ENCODE assay signal across 19 cellular contexts in the genomic region with DNA sequence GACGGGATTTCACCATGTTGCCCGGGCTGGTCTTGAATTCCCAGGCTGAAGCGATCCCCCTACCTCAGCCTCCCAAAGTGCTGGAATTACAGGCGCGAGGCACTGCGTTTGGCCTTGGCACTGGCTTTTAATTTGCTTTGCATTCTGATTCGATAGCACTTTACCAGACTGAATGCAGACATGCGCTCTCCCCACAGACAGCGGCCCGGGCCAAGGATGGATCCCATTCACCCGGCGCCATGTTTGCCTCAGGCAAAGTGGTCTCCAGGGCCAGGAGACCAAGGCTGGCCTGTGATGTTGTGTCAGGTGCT.
"Had no signal": no experiment of that assay in that cellular context is flagged by ENCODE, and none has a peak within 500 bp of the region (broad histone marks: within the 10 kb centered on the region; RNA-seq: fewer than 3 reads in every experiment).

No MANE protein-coding gene starts in this region.

- H3K4me1 ChIP-seq: colonic mucosa, foreskin keratinocyte had no signal

- H3K9me3 ChIP-seq: colonic mucosa, heart left ventricle, left ventricle myocardium inferior, suprapubic skin, thyroid gland had no signal

- H3K4me3 Mint-ChIP-seq: endodermal cell, naive B cell, nephron had no signal

- DNase-seq: cerebellar nuclear complex; colonic mucosa; dermis blood vessel endothelial cell; effector CD4-positive, alpha-beta T cell; endodermal cell; erythroblast; foreskin keratinocyte; heart left ventricle; left ventricle myocardium inferior; mesenchymal stem cell; naive B cell; small intestine; stimulated activated CD4-positive, alpha-beta T cell treated with anti-CD3 and anti-CD28 coated beads, Interleukin-12 subunit alpha, Interleukin-12 subunit beta, amount 100 ng/mL, for 4 hours; stimulated activated naive CD4-positive, alpha-beta T cell treated with Interleukin-2 at 50 U/mL for 16 hours; thyroid gland had no signal

- H3K27ac Mint-ChIP-seq: endodermal cell had no signal

- H3K27ac ChIP-seq: colonic mucosa, foreskin keratinocyte had no signal

- H3K4me3 ChIP-seq: colonic mucosa, lung, suprapubic skin, thyroid gland had no signal

- H3K4me1 Mint-ChIP-seq: endodermal cell had no signal

- H3K36me3 ChIP-seq: colonic mucosa, thyroid gland had no signal

- ATAC-seq: foreskin keratinocyte, heart left ventricle, sciatic nerve had no signal

- H3K27me3 Mint-ChIP-seq: naive B cell had no signal

- H3K27me3 ChIP-seq: colonic mucosa, foreskin keratinocyte, heart left ventricle, suprapubic skin, thyroid gland had no signal

- H3K9me3 Mint-ChIP-seq: endodermal cell, naive B cell, nephron had no signal
